In the genomic region with DNA sequence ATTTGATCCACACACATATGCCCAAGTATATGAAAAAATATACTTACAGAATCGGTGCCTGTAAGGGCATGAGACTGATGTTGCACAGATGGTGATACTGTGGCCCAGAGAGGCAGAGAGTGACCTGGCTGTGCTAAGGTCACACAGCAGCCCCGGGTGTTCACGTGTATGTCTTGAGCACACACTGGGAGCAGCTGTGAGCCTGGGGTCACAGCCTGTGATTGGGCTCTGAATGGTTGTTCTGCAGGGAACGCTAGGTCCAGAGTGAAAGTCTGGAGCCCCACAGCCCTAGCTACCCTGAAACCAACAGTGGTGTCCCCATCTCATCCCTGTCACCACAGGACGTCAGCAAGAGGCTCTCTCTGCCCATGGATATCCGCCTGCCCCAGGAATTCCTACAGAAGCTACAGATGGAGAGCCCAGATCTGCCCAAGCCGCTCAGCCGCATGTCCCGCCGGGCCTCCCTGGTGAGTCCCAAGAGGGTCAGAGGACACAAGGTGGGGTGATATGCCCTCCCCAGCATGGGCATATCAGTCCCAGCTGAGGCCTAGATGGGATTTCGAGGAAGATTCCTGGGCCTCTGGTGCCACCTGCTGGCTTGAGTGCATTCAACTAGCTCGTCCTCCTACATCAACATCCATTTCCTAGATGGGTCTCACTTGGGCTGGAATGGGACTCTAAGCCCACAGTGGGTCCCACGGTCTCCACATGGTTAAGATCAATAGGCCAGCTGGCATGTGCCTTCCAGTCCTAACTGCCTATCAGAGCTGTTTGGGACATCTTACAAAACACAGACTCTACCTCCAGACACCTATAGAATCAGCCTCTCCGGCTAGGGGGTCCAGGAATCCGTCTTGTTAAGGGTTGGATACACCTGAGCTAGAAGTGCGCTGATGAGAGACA, we compare ENCODE assay signal across 1 cellular context.
TF ChIP-seq lines count a peak whose summit lies in the region.

No MANE protein-coding gene starts in this region.

TF ChIP-seq in HEK293, 187 proteins besides CTCF, POLR2A, EP300 and RAD21 (continued from another document):
- TF ChIP-seq ZNF548 (tag by site-specific recombination; IDR thresholded peaks at IDR 0.05) = no peak
- TF ChIP-seq ZNF175 (tag by site-specific recombination; IDR thresholded peaks at IDR 0.05) = no peak
- no peak for TF ChIP-seq ZNF266 (tag by site-specific recombination; IDR thresholded peaks at IDR 0.05; ENCODE audit: low read depth)
- no peak for TF ChIP-seq ZFP69B (tag by site-specific recombination; IDR thresholded peaks at IDR 0.05)
- TF ChIP-seq, protein P1, sequence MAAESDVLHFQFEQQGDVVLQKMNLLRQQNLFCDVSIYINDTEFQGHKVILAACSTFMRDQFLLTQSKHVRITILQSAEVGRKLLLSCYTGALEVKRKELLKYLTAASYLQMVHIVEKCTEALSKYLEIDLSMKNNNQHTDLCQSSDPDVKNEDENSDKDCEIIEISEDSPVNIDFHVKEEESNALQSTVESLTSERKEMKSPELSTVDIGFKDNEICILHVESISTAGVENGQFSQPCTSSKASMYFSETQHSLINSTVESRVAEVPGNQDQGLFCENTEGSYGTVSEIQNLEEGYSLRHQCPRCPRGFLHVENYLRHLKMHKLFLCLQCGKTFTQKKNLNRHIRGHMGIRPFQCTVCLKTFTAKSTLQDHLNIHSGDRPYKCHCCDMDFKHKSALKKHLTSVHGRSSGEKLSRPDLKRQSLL (tag by site-specific recombination; IDR thresholded peaks at IDR 0.05) = no peak
- TF ChIP-seq ZNF184 (tag by site-specific recombination; IDR thresholded peaks at IDR 0.05) = no peak
- no peak for TF ChIP-seq ZBTB1 (tag by site-specific recombination; IDR thresholded peaks at IDR 0.05)
- no peak for TF ChIP-seq ZSCAN30 (tag by site-specific recombination; IDR thresholded peaks at IDR 0.05)
- TF ChIP-seq, protein P2, sequence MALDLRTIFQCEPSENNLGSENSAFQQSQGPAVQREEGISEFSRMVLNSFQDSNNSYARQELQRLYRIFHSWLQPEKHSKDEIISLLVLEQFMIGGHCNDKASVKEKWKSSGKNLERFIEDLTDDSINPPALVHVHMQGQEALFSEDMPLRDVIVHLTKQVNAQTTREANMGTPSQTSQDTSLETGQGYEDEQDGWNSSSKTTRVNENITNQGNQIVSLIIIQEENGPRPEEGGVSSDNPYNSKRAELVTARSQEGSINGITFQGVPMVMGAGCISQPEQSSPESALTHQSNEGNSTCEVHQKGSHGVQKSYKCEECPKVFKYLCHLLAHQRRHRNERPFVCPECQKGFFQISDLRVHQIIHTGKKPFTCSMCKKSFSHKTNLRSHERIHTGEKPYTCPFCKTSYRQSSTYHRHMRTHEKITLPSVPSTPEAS (tag by site-specific recombination; IDR thresholded peaks at IDR 0.05) = no peak
- TF ChIP-seq ZNF292 (tag by site-specific recombination; IDR thresholded peaks at IDR 0.05; ENCODE audit: borderline replicate concordance, low read depth) = no peak
- TF ChIP-seq, protein P3, sequence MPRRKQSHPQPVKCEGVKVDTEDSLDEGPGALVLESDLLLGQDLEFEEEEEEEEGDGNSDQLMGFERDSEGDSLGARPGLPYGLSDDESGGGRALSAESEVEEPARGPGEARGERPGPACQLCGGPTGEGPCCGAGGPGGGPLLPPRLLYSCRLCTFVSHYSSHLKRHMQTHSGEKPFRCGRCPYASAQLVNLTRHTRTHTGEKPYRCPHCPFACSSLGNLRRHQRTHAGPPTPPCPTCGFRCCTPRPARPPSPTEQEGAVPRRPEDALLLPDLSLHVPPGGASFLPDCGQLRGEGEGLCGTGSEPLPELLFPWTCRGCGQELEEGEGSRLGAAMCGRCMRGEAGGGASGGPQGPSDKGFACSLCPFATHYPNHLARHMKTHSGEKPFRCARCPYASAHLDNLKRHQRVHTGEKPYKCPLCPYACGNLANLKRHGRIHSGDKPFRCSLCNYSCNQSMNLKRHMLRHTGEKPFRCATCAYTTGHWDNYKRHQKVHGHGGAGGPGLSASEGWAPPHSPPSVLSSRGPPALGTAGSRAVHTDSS (tag by site-specific recombination; IDR thresholded peaks at IDR 0.05) = no peak
- TF ChIP-seq, protein P4, sequence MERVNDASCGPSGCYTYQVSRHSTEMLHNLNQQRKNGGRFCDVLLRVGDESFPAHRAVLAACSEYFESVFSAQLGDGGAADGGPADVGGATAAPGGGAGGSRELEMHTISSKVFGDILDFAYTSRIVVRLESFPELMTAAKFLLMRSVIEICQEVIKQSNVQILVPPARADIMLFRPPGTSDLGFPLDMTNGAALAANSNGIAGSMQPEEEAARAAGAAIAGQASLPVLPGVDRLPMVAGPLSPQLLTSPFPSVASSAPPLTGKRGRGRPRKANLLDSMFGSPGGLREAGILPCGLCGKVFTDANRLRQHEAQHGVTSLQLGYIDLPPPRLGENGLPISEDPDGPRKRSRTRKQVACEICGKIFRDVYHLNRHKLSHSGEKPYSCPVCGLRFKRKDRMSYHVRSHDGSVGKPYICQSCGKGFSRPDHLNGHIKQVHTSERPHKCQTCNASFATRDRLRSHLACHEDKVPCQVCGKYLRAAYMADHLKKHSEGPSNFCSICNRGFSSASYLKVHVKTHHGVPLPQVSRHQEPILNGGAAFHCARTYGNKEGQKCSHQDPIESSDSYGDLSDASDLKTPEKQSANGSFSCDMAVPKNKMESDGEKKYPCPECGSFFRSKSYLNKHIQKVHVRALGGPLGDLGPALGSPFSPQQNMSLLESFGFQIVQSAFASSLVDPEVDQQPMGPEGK (tag by site-specific recombination; IDR thresholded peaks at IDR 0.05) = peak; percentile 57; the same call in 1 of the 2 replicates
- TF ChIP-seq ZNF654 (tag by site-specific recombination; IDR thresholded peaks at IDR 0.05; ENCODE audit: low read depth) = peak; percentile 97
- TF ChIP-seq ZNF155 (tag by site-specific recombination; IDR thresholded peaks at IDR 0.05) = no peak
- TF ChIP-seq ZNF10 (tag by site-specific recombination; IDR thresholded peaks at IDR 0.05) = no peak
- no peak for TF ChIP-seq ZNF571 (tag by site-specific recombination; IDR thresholded peaks at IDR 0.05)
- TF ChIP-seq ZXDB (tag by site-specific recombination; IDR thresholded peaks at IDR 0.05) = no peak
- no peak for TF ChIP-seq ZNF138 (tag by site-specific recombination; IDR thresholded peaks at IDR 0.05; ENCODE audit: borderline replicate concordance)
- no peak for TF ChIP-seq ZNF211 (tag by site-specific recombination; IDR thresholded peaks at IDR 0.05; ENCODE audit: low read depth)
- TF ChIP-seq HOXA7 (CRISPR knock-in tag; IDR thresholded peaks at IDR 0.05; ENCODE audit: borderline replicate concordance) = no peak
- 0 out of 2 replicates have a peak, but pooled peaks have one; percentile 46 for TF ChIP-seq ZNF660 (tag by site-specific recombination; IDR thresholded peaks at IDR 0.05)
- no peak for TF ChIP-seq ZNF624 (tag by site-specific recombination; IDR thresholded peaks at IDR 0.05)
- TF ChIP-seq ZNF132 (tag by site-specific recombination; IDR thresholded peaks at IDR 0.05; ENCODE audit: borderline replicate concordance) = no peak
- TF ChIP-seq HOXD13 (CRISPR knock-in tag; IDR thresholded peaks at IDR 0.05; ENCODE audit: borderline replicate concordance) = no peak
- TF ChIP-seq, protein P5, sequence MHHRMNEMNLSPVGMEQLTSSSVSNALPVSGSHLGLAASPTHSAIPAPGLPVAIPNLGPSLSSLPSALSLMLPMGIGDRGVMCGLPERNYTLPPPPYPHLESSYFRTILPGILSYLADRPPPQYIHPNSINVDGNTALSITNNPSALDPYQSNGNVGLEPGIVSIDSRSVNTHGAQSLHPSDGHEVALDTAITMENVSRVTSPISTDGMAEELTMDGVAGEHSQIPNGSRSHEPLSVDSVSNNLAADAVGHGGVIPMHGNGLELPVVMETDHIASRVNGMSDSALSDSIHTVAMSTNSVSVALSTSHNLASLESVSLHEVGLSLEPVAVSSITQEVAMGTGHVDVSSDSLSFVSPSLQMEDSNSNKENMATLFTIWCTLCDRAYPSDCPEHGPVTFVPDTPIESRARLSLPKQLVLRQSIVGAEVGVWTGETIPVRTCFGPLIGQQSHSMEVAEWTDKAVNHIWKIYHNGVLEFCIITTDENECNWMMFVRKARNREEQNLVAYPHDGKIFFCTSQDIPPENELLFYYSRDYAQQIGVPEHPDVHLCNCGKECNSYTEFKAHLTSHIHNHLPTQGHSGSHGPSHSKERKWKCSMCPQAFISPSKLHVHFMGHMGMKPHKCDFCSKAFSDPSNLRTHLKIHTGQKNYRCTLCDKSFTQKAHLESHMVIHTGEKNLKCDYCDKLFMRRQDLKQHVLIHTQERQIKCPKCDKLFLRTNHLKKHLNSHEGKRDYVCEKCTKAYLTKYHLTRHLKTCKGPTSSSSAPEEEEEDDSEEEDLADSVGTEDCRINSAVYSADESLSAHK (tag by site-specific recombination; IDR thresholded peaks at IDR 0.05) = no peak
- no peak for TF ChIP-seq ZNF302 (tag by site-specific recombination; IDR thresholded peaks at IDR 0.05; ENCODE audit: low read depth)
- TF ChIP-seq ZNF473 (tag by site-specific recombination; IDR thresholded peaks at IDR 0.05) = no peak
- TF ChIP-seq ZNF433 (tag by site-specific recombination; IDR thresholded peaks at IDR 0.05; ENCODE audit: low read depth) = no peak
- TF ChIP-seq ZNF366 (tag by site-specific recombination; conservative IDR thresholded peaks at IDR 0.05) = no peak
- TF ChIP-seq ZNF549 (tag by site-specific recombination; IDR thresholded peaks at IDR 0.05) = no peak
- no peak for TF ChIP-seq REPIN1 (tag by site-specific recombination; IDR thresholded peaks at IDR 0.05; ENCODE audit: low read depth)
- TF ChIP-seq, protein P6, sequence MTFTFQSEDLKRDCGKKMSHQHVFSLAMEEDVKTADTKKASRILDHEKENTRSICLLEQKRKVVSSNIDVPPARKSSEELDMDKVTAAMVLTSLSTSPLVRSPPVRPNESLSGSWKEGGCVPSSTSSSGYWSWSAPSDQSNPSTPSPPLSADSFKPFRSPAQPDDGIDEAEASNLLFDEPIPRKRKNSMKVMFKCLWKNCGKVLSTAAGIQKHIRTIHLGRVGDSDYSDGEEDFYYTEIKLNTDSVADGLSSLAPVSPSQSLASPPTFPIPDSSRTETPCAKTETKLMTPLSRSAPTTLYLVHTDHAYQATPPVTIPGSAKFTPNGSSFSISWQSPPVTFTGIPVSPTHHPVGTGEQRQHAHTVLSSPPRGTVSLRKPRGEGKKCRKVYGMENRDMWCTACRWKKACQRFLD (tag by site-specific recombination; IDR thresholded peaks at IDR 0.05) = no peak
- TF ChIP-seq ZNF311 (tag by site-specific recombination; IDR thresholded peaks at IDR 0.05; ENCODE audit: borderline replicate concordance) = no peak
- TF ChIP-seq, protein P7, sequence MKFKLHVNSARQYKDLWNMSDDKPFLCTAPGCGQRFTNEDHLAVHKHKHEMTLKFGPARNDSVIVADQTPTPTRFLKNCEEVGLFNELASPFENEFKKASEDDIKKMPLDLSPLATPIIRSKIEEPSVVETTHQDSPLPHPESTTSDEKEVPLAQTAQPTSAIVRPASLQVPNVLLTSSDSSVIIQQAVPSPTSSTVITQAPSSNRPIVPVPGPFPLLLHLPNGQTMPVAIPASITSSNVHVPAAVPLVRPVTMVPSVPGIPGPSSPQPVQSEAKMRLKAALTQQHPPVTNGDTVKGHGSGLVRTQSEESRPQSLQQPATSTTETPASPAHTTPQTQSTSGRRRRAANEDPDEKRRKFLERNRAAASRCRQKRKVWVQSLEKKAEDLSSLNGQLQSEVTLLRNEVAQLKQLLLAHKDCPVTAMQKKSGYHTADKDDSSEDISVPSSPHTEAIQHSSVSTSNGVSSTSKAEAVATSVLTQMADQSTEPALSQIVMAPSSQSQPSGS (tag by site-specific recombination; IDR thresholded peaks at IDR 0.05; ENCODE audit: low read depth) = no peak
- no peak for TF ChIP-seq ZNF670 (tag by site-specific recombination; IDR thresholded peaks at IDR 0.05; ENCODE audit: low read depth)
